ENCODE assay signal across 8 cellular contexts in genomic region chr5:36607114-36607561, GRCh38. TPM values are rescaled to one million over a fixed set of nuclear protein-coding genes. Genes with fewer than 3 reads are reported as not detected.
A peak's percentile ranks its signal among the peaks of the same experiment; 100 is the strongest.
DNase-seq lines count a peak whose midpoint lies in the region; ATAC-seq, FAIRE-seq and TF ChIP-seq lines count a peak whose summit lies in the region.

No MANE protein-coding gene starts in this region.

- ATAC-seq in WTC11, result peak; percentile 13; the same call in 1 of the 2 replicates
- ATAC-seq in pancreas, result peak; percentile 53 to 80 (median 76)
- no peak for ATAC-seq in GM21360 (IDR thresholded peaks at IDR 0.05; ENCODE audit: unreplicated experiment)

- peaks cover 80% of the 10 kb centered on the region for H3K4me1 Mint-ChIP-seq in WTC11

- in situ Hi-C loops in G401 (cut with HindIII; ENCODE audit: low sequenced_read_pairs), result no loop called here

- no peaks in the 10 kb centered on the region for H3K9me3 ChIP-seq in AG04450 (ENCODE audit: control insufficient read depth, insufficient read depth, low read length)
- H3K9me3 ChIP-seq in HEK293 (ENCODE audit: control insufficient read depth, insufficient read depth, low read depth, low read length), result no peaks in the 10 kb centered on the region; the same call in 1 of the 2 replicates
- H3K9me3 ChIP-seq in pancreas, result no peaks in the 10 kb centered on the region

- H3K4me3 Mint-ChIP-seq in WTC11, result peak overlapping the region; percentile 98

- POLR2A ChIA-PET in AG04450 (lab: Yijun Ruan, JAX), result interaction anchor here (1.6 kb wide), 1 partner anchor 105 kb away, joined by 3 read pairs; no protein-coding TSS in a partner anchor
- POLR2A ChIA-PET in HEK293 (lab: Yijun Ruan, JAX), result interaction anchor here (1.0 to 1.9 kb wide), 4 partner anchors 31 to 105 kb away, joined by 3 to 8 read pairs (median 4); no protein-coding TSS in a partner anchor
- POLR2A ChIA-PET in WTC11 (lab: Charles Lee), result interaction anchor here (0.7 to 2.0 kb wide), 4 partner anchors 11 to 82 kb away, joined by 3 to 6 read pairs (median 3); no protein-coding TSS in a partner anchor

- DNase-seq in AG04450 (ENCODE audit: low read depth, low spot score) (no peak), WTC11 (ENCODE audit: low spot score) (no peak), globus pallidus (ENCODE audit: low spot score) (peak; percentile 86), pancreas (peak in 2 of 6 donors; percentile 21 to 27), G401 (ENCODE audit: low spot score) (no peak), cerebellar cortex (ENCODE audit: low spot score) (no peak)

- no peak overlapping the region for H3K27ac ChIP-seq in AG04450 (ENCODE audit: low read depth, low read length)
- peak overlapping the region; percentile 65; the same call in 1 of the 2 replicates for H3K27ac ChIP-seq in HEK293 (ENCODE audit: extremely low read depth, low read depth, low read length)
- H3K27ac ChIP-seq in pancreas, result peak overlapping the region in 2 of 4 donors; percentile 59 to 66

- WGBS in pancreas, 2 donors, result 1 to 2% methylated on average over 10 of the region's 10 CpGs

- intact Hi-C loops in pancreas (cut with DNase I), result no loop called here

- H3K4me3 ChIP-seq in AG04450 (ENCODE audit: low read depth, low read length) (peak overlapping the region; percentile 75), HEK293 (ENCODE audit: low read depth, low read length) (peak overlapping the region; percentile 57), pancreas (peak overlapping the region; percentile 13 to 58 (median 21))

- no peaks in the 10 kb centered on the region for H3K27me3 ChIP-seq in AG04450 (ENCODE audit: control insufficient read depth, insufficient read depth, low read length)
- no peaks in the 10 kb centered on the region for H3K27me3 ChIP-seq in pancreas

- H3K27me3 Mint-ChIP-seq in WTC11 (ENCODE audit: low read depth), result no peaks in the 10 kb centered on the region

- TF ChIP-seq CTCF in AG04450 (IDR thresholded peaks at IDR 0.05; ENCODE audit: low read depth, low read length) (no peak), HEK293 (tag by site-specific recombination; IDR thresholded peaks at IDR 0.05) (no peak), WTC11 (IDR thresholded peaks at IDR 0.05) (no peak), pancreas (IDR thresholded peaks at IDR 0.05) (no peak)

- H3K36me3 ChIP-seq in HEK293 (ENCODE audit: control insufficient read depth in 2 of 2, insufficient read depth in 1 of 2, low read length in 2 of 2) (peaks cover 5 to 28% of the 10 kb centered on the region in 2 experiments; a peak in 2 of 3 replicates), pancreas (no peaks in the 10 kb centered on the region)

- no peaks in the 10 kb centered on the region for H3K9me3 Mint-ChIP-seq in WTC11

- CTCF ChIA-PET in AG04450 (lab: Charles Lee) (interaction anchor here (0.7 to 2.1 kb wide), 2 partner anchors 18 to 99 kb away, joined by 3 to 8 read pairs; no protein-coding TSS in a partner anchor), HEK293 (lab: Yijun Ruan, JAX) (interaction anchor here (0.6 to 1.5 kb wide), 8 partner anchors 84 to 529 kb away, joined by 3 to 8 read pairs (median 3); no protein-coding TSS in a partner anchor), WTC11 (lab: Charles Lee) (interaction anchor here (0.9 to 1.8 kb wide), 5 partner anchors 12 to 189 kb away, joined by 3 to 8 read pairs (median 5); no protein-coding TSS in a partner anchor)

- H3K4me1 ChIP-seq in HEK293 (ENCODE audit: control insufficient read depth, insufficient read depth, low read length) (peaks cover 17% of the 10 kb centered on the region), pancreas (peaks cover 0 to 5% (median 5%) of the 10 kb centered on the region in 3 donors)

- H3K27ac Mint-ChIP-seq in WTC11, result peak overlapping the region; percentile 95

- peaks cover 38% of the 10 kb centered on the region for H3K36me3 Mint-ChIP-seq in WTC11

- FAIRE-seq in pancreas (lab: Jason Lieb, UNC), result no peak

TF ChIP-seq in HEK293, 187 proteins besides CTCF, POLR2A, EP300 and RAD21 (continues in another document):
- TF ChIP-seq ZXDB (tag by site-specific recombination; IDR thresholded peaks at IDR 0.05) (no peak), ZNF274 (IDR thresholded peaks at IDR 0.05; ENCODE audit: low read length) (no peak), ZNF274 (tag by site-specific recombination; IDR thresholded peaks at IDR 0.05; ENCODE audit: borderline replicate concordance) (peak; percentile 64; the same call in 1 of the 2 replicates), ZSCAN30 (tag by site-specific recombination; IDR thresholded peaks at IDR 0.05) (0 out of 2 replicates have a peak, but pooled peaks have one; percentile 8), ZNF660 (tag by site-specific recombination; IDR thresholded peaks at IDR 0.05) (no peak; the same call in 1 of the 2 replicates), EGR2 (tag by site-specific recombination; IDR thresholded peaks at IDR 0.05; ENCODE audit: low read depth) (0 out of 2 replicates have a peak, but pooled peaks have one; percentile 43), ZFHX2 (tag by site-specific recombination; conservative IDR thresholded peaks at IDR 0.05) (peak; percentile 39; the same call in 1 of the 2 replicates)
- TF ChIP-seq, protein P1, sequence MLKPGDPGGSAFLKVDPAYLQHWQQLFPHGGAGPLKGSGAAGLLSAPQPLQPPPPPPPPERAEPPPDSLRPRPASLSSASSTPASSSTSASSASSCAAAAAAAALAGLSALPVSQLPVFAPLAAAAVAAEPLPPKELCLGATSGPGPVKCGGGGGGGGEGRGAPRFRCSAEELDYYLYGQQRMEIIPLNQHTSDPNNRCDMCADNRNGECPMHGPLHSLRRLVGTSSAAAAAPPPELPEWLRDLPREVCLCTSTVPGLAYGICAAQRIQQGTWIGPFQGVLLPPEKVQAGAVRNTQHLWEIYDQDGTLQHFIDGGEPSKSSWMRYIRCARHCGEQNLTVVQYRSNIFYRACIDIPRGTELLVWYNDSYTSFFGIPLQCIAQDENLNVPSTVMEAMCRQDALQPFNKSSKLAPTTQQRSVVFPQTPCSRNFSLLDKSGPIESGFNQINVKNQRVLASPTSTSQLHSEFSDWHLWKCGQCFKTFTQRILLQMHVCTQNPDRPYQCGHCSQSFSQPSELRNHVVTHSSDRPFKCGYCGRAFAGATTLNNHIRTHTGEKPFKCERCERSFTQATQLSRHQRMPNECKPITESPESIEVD (tag by site-specific recombination; IDR thresholded peaks at IDR 0.05), result peak; percentile 79; the same call in 1 of the 2 replicates

TF ChIP-seq in WTC11, 78 proteins besides CTCF, POLR2A, EP300 and RAD21:
- TF ChIP-seq ETV6 (CRISPR knock-in tag; IDR thresholded peaks at IDR 0.05) (no peak), RELA (CRISPR knock-in tag; IDR thresholded peaks at IDR 0.05; ENCODE audit: borderline replicate concordance) (no peak), JAZF1 (CRISPR knock-in tag; IDR thresholded peaks at IDR 0.05) (no peak)
- TF ChIP-seq, protein P2, sequence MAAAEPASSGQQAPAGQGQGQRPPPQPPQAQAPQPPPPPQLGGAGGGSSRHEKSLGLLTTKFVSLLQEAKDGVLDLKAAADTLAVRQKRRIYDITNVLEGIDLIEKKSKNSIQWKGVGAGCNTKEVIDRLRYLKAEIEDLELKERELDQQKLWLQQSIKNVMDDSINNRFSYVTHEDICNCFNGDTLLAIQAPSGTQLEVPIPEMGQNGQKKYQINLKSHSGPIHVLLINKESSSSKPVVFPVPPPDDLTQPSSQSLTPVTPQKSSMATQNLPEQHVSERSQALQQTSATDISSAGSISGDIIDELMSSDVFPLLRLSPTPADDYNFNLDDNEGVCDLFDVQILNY (CRISPR knock-in tag; IDR thresholded peaks at IDR 0.05), result no peak
- TF ChIP-seq, protein P3, sequence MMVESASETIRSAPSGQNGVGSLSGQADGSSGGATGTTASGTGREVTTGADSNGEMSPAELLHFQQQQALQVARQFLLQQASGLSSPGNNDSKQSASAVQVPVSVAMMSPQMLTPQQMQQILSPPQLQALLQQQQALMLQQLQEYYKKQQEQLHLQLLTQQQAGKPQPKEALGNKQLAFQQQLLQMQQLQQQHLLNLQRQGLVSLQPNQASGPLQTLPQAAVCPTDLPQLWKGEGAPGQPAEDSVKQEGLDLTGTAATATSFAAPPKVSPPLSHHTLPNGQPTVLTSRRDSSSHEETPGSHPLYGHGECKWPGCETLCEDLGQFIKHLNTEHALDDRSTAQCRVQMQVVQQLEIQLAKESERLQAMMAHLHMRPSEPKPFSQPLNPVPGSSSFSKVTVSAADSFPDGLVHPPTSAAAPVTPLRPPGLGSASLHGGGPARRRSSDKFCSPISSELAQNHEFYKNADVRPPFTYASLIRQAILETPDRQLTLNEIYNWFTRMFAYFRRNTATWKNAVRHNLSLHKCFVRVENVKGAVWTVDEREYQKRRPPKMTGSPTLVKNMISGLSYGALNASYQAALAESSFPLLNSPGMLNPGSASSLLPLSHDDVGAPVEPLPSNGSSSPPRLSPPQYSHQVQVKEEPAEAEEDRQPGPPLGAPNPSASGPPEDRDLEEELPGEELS (CRISPR knock-in tag; IDR thresholded peaks at IDR 0.05), result no peak

RNA-seq across cellular contexts. Expression of gene SLC1A3, which starts 0.7 kb away (rescaled TPM):
- polyA plus RNA-seq in AG04450 (2011; rRNA removed), result 1.6 and 2.2 TPM in 2 replicates
- polyA minus RNA-seq in AG04450 (2011; rRNA and poly(A)+ RNA removed), result 4.6 and 4.8 TPM in 2 replicates
- total RNA-seq in WTC11 (2021), result 45.9 to 77.9 TPM (median 53.8 TPM) in 3 replicates
- 10 to 100 TPM in 1 of 6 donors, 1 to 10 TPM in 4, under 1 TPM in 1; 0.87 to 21.0 (median 3.5) TPM for total RNA-seq in pancreas
- polyA plus RNA-seq in pancreas, result 1 to 10 TPM; 1.2 to 1.6 TPM
- total RNA-seq in G401 (2014; rRNA removed; shearing (Covaris generic)), result 2.9 TPM in 1 of 2 replicates, not detected in the other

Comparison
In these comparisons a context has a peak if more than half of its experiments do, and no peak if none do; other contexts are left out.
1. H3K4me3 ChIP-seq: peak in every context shown above with its lines; median percentile 75 in AG04450; 57 in HEK293; 21 in pancreas.